ENCODE assay signal across 15 cellular contexts in the genomic region with DNA sequence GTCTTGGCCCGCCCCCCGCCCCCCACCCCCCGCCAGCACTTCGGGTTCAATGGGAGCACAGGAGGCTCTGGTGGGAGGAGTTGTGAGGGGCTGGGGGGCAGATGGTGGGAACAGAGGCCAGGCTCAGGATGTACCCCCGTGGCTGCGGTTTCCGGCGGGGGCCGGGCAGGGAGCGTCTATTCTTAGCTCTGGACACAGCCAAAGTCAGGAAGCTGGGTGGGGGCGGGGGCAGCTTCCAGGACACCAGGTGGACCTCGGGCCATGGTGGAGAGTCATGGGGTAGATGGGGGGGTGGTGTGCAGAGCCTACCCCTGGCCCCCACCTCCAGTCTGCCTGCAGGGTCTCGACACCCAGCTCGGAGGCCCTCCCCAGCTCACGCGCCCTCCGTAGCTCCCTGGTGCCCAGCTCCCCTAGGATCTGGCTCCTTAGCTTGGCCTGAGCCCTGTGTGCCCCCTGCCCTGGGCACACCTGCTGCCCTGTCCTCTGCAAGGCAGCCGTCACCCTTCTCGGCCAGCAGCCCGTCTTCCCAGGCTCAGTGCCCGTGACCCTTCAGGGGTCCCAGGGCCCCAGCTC. TPM values are rescaled to one million over a fixed set of nuclear protein-coding genes. Genes with fewer than 3 reads are reported as not detected.
DNase-seq lines count a peak whose midpoint lies in the region; ATAC-seq, FAIRE-seq and TF ChIP-seq lines count a peak whose summit lies in the region.
"Had no signal": no experiment of that assay in that cellular context is flagged by ENCODE, and none has a peak within 500 bp of the region (broad histone marks: within the 10 kb centered on the region; RNA-seq: fewer than 3 reads in every experiment).

No MANE protein-coding gene starts in this region.

- CTCF ChIA-PET in K562 (lab: Yijun Ruan, JAX; ENCODE audit: low intra/inter-chr PET ratio) = no interaction called here

- no peaks in the 10 kb centered on the region for H4K20me1 ChIP-seq in K562 (replicated peaks; ENCODE audit: control insufficient read depth, insufficient read depth, low read length)

- no peak for TF ChIP-seq POLR2A in K562 (conservative IDR thresholded peaks at IDR 0.05)

- 34% methylated on average over 17 of the region's 21 CpGs for WGBS in K562 (ENCODE audit: insufficient coverage, low coverage, missing lambda C conversion rate)

- H3K27me3 ChIP-seq in K562 (ENCODE audit: control insufficient read depth in 2 of 2, insufficient read depth in 2 of 2, low read length in 2 of 2) (no peaks in the 10 kb centered on the region), lower lobe of right lung (ENCODE audit: low read depth) (peaks cover 15% of the 10 kb centered on the region), upper lobe of right lung (no peaks in the 10 kb centered on the region)
- H3K27me3 ChIP-seq: sigmoid colon had no signal

- H3K4me1 ChIP-seq in K562 (replicated peaks in 1 of 2; ENCODE audit: control insufficient read depth in 2 of 2, insufficient read depth in 2 of 2, low read length in 2 of 2) (peaks cover 42 to 98% of the 10 kb centered on the region in 2 experiments), lower lobe of right lung (peaks cover 43% of the 10 kb centered on the region), upper lobe of right lung (peaks cover 27% of the 10 kb centered on the region)

- peak; percentile 42; the same call in 1 of the 2 replicates for TF ChIP-seq EP300 in K562 (IDR thresholded peaks at IDR 0.05; ENCODE audit: low read length)

- in situ Hi-C loops in K562 (cut with MboI) = no loop called here

- H3K27ac ChIP-seq in K562 (ENCODE audit: extremely low read depth, low read depth, low read length) = peak overlapping the region; percentile 98
- H3K27ac ChIP-seq in lower lobe of right lung = peak overlapping the region; percentile 79
- peak overlapping the region; percentile 59 for H3K27ac ChIP-seq in upper lobe of right lung

- TF ChIP-seq CTCF in K562 (IDR thresholded peaks at IDR 0.05 in 2 of 3, conservative IDR thresholded peaks at IDR 0.05 in 1 of 3; ENCODE audit: insufficient read depth in 2 of 3, low read depth in 1 of 3, low read length in 3 of 3) (no peak), lower lobe of right lung (IDR thresholded peaks at IDR 0.05) (no peak), upper lobe of right lung (IDR thresholded peaks at IDR 0.05) (no peak)

- no peak overlapping the region for H3K4me3 Mint-ChIP-seq in activated naive CD8-positive, alpha-beta T cell treated with anti-CD3 and anti-CD28 coated beads, Interleukin-2, amount 10 ng/mL, durations not matched to agents 7 days and 5 days
- H3K4me3 Mint-ChIP-seq in activated naive CD8-positive, alpha-beta T cell treated with anti-CD3 and anti-CD28 coated beads for 36 hours = no peak overlapping the region

- no peaks in the 10 kb centered on the region for H3K9me3 Mint-ChIP-seq in activated naive CD8-positive, alpha-beta T cell treated with anti-CD3 and anti-CD28 coated beads, Interleukin-2, amount 10 ng/mL, durations not matched to agents 7 days and 5 days
- no peaks in the 10 kb centered on the region for H3K9me3 Mint-ChIP-seq in activated naive CD8-positive, alpha-beta T cell treated with anti-CD3 and anti-CD28 coated beads for 36 hours
- H3K9me3 Mint-ChIP-seq: nephron had no signal

- H3K4me2 ChIP-seq in K562 (ENCODE audit: insufficient read depth, low read length) = peak overlapping the region; percentile 91

- H3K9ac ChIP-seq in K562 (ENCODE audit: insufficient read depth in 1 of 2, low read depth in 2 of 2, low read length in 2 of 2) = peak overlapping the region; percentile 87 to 92; a peak in 3 of 4 replicates

- peaks cover 10% of the 10 kb centered on the region for H3K4me1 Mint-ChIP-seq in activated naive CD8-positive, alpha-beta T cell treated with anti-CD3 and anti-CD28 coated beads, Interleukin-2, amount 10 ng/mL, durations not matched to agents 7 days and 5 days
- H3K4me1 Mint-ChIP-seq in activated naive CD8-positive, alpha-beta T cell treated with anti-CD3 and anti-CD28 coated beads for 36 hours = peaks cover 7% of the 10 kb centered on the region

- ATAC-seq in activated naive CD8-positive, alpha-beta T cell treated with anti-CD3 and anti-CD28 coated beads, Interleukin-2, amount 10 ng/mL, durations not matched to agents 7 days and 5 days (ENCODE audit: low read depth) = no peak
- ATAC-seq in K562 (peak; percentile 4; the same call in 2 of the 3 replicates), lower lobe of right lung (no peak), upper lobe of right lung (no peak)

- no peaks in the 10 kb centered on the region for H3K27me3 Mint-ChIP-seq in activated naive CD8-positive, alpha-beta T cell treated with anti-CD3 and anti-CD28 coated beads, Interleukin-2, amount 10 ng/mL, durations not matched to agents 7 days and 5 days
- no peaks in the 10 kb centered on the region for H3K27me3 Mint-ChIP-seq in activated naive CD8-positive, alpha-beta T cell treated with anti-CD3 and anti-CD28 coated beads for 36 hours

- DNase-seq in activated naive CD8-positive, alpha-beta T cell treated with anti-CD3 and anti-CD28 coated beads, Interleukin-2, amount 10 ng/mL, durations not matched to agents 7 days and 5 days = no peak
- DNase-seq in activated naive CD8-positive, alpha-beta T cell treated with anti-CD3 and anti-CD28 coated beads for 36 hours = no peak
- DNase-seq in K562 (ENCODE audit: extremely low read depth in 1 of 4, low spot score in 3 of 4) (peak; percentile 49 to 88 (median 66)), lower lobe of right lung (peak; percentile 51), upper lobe of right lung (no peak), germinal center (ENCODE audit: low spot score) (no peak), frontal cortex (ENCODE audit: low spot score in 2 of 2) (no peak), ureter (ENCODE audit: low spot score) (no peak)
- DNase-seq: ACHN; activated CD4-positive, alpha-beta T cell treated with anti-CD3 and anti-CD28 coated beads for 1 hour; activated T-cell treated with anti-CD3 and anti-CD28 coated beads, Interleukin-2, amount 50 U/mL, for 1 hour; MM.1S; NCI-H2227 treated with DMSO at 0.1 percent for 48 hours; sigmoid colon had no signal

- TF ChIP-seq RAD21 in K562 (CRISPR knock-in tag; conservative IDR thresholded peaks at IDR 0.05 in 1 of 2, IDR thresholded peaks at IDR 0.05 in 1 of 2) = 0 out of 4 replicates have a peak, but pooled peaks of 1 of the 2 experiments have one; percentile 7

- H3K9me3 ChIP-seq in K562 (replicated peaks; ENCODE audit: control insufficient read depth, insufficient read depth, low read depth, low read length) (no peaks in the 10 kb centered on the region; the same call in 1 of the 2 replicates), lower lobe of right lung (no peaks in the 10 kb centered on the region), upper lobe of right lung (no peaks in the 10 kb centered on the region)
- H3K9me3 ChIP-seq: sigmoid colon had no signal

- H3K36me3 Mint-ChIP-seq in activated naive CD8-positive, alpha-beta T cell treated with anti-CD3 and anti-CD28 coated beads, Interleukin-2, amount 10 ng/mL, durations not matched to agents 7 days and 5 days = peaks cover 4% of the 10 kb centered on the region
- H3K36me3 Mint-ChIP-seq in activated naive CD8-positive, alpha-beta T cell treated with anti-CD3 and anti-CD28 coated beads for 36 hours = peaks cover 4% of the 10 kb centered on the region

- FAIRE-seq in K562 (lab: Jason Lieb, UNC) (no peak), frontal cortex (lab: Jason Lieb, UNC) (no peak)

- H3K4me3 ChIP-seq in K562 (no peak overlapping the region), lower lobe of right lung (no peak overlapping the region), upper lobe of right lung (no peak overlapping the region)
- H3K4me3 ChIP-seq: sigmoid colon had no signal

- no TSS peak for BruUV-seq in K562 (replicated peaks; lab: Mats Ljungman, UMichigan)

- POLR2A ChIA-PET in activated naive CD8-positive, alpha-beta T cell treated with anti-CD3 and anti-CD28 coated beads, Interleukin-2, amount 10 ng/mL, durations not matched to agents 7 days and 5 days (lab: Charles Lee) = interaction anchor here (0.6 to 0.7 kb wide), 2 partner anchors 18 to 51 kb away, joined by 3 to 4 read pairs; a partner anchor contains a TSS
- POLR2A ChIA-PET in K562 (lab: Yijun Ruan, JAX) = interaction anchor here (0.5 to 4.0 kb wide), 11 partner anchors 14 to 498 kb away, joined by 3 to 29 read pairs (median 4); a partner anchor contains a TSS

- H2AFZ ChIP-seq in K562 (ENCODE audit: low read depth, low read length) = no peak overlapping the region; the same call in 1 of the 2 replicates

- H3K36me3 ChIP-seq in K562 (ENCODE audit: control insufficient read depth, insufficient read depth, low read length) (peaks cover 49% of the 10 kb centered on the region), lower lobe of right lung (peaks cover 34% of the 10 kb centered on the region), upper lobe of right lung (peaks cover 28% of the 10 kb centered on the region)

- H3K27ac Mint-ChIP-seq in activated naive CD8-positive, alpha-beta T cell treated with anti-CD3 and anti-CD28 coated beads, Interleukin-2, amount 10 ng/mL, durations not matched to agents 7 days and 5 days = peak overlapping the region; percentile 54
- no peak overlapping the region for H3K27ac Mint-ChIP-seq in activated naive CD8-positive, alpha-beta T cell treated with anti-CD3 and anti-CD28 coated beads for 36 hours

- intact Hi-C loops in K562 (cut with micrococcal nuclease) (loop anchor here (10.0 kb wide), 1 partner anchor 64 kb away; no protein-coding TSS in a partner anchor), lower lobe of right lung (cut with DNase I) (no loop called here), upper lobe of right lung (cut with DNase I) (no loop called here)

- H3K79me2 ChIP-seq in K562 (ENCODE audit: control insufficient read depth, insufficient read depth, low read length) = peaks cover 48% of the 10 kb centered on the region

- H3K9me1 ChIP-seq in K562 (ENCODE audit: control insufficient read depth, insufficient read depth, low read length) = no peaks in the 10 kb centered on the region

RNA-seq across cellular contexts. Expression of a gene that starts 2.2 kb away (rescaled TPM):
- 1 to 10 TPM; 1.7 to 2.1 TPM for total RNA-seq in activated naive CD8-positive, alpha-beta T cell treated with anti-CD3 and anti-CD28 coated beads, Interleukin-2, amount 10 ng/mL, durations not matched to agents 7 days and 5 days
- 1 to 10 TPM; 2.8 to 3.1 TPM for total RNA-seq in activated naive CD8-positive, alpha-beta T cell treated with anti-CD3 and anti-CD28 coated beads for 36 hours
- 10.2 and 37.7 TPM in 2 replicates for total RNA-seq in K562 (2011; cell fraction: chromatin; rRNA removed; ENCODE audit: low replicate concordance)
- 58.8 and 84.5 TPM in 2 replicates for total RNA-seq in K562 (2011; cell fraction: nucleolus; rRNA removed)
- total RNA-seq in K562 (2011; cell fraction: nucleoplasm; rRNA removed) = 27.7 and 36.4 TPM in 2 replicates
- total RNA-seq in K562 (2014; rRNA removed) = 2.5 and 5.2 TPM in 2 replicates
- 2.3 and 2.8 TPM in 2 replicates for total RNA-seq in K562 (2014; rRNA removed; fragmentation: Illumina TruSeq; extraction: Trizol)
- 2.5 and 3.1 TPM in 2 replicates for total RNA-seq in K562 (2015; rRNA removed; fragmentation: Illumina TruSeq; extraction: Trizol)
- 21.0 and 24.0 TPM in 2 replicates for total RNA-seq in K562 (2021)
- 2.9 and 4.4 TPM in 2 replicates for polyA plus RNA-seq in K562 (2011; rRNA removed)
- polyA plus RNA-seq in K562 (2011; cell fraction: cytosol; rRNA removed) = 4.0 and 21.7 TPM in 2 replicates
- 3.7 and 12.5 TPM in 2 replicates for polyA plus RNA-seq in K562 (2011; cell fraction: nucleus; rRNA removed)
- polyA plus RNA-seq in K562 (2012) = 11.5 and 11.6 TPM in 2 replicates
- 4.3 and 6.7 TPM in 2 replicates for polyA plus RNA-seq in K562 (2014; fragmentation: Illumina TruSeq; extraction: Trizol)
- polyA plus RNA-seq in K562 (2014; fragmentation: Nextera tagmentation; extraction: Ambion mirVana) = 1 to 10 TPM; 1.5 to 2.6 TPM
- 5.7 and 6.1 TPM in 2 replicates for polyA plus RNA-seq in K562 (2014; rRNA removed)
- polyA minus RNA-seq in K562 (2011; rRNA and poly(A)+ RNA removed) = 0.90 and 1.6 TPM in 2 replicates
- polyA minus RNA-seq in K562 (2011; cell fraction: cytosol; rRNA and poly(A)+ RNA removed) = 17.4 and 19.6 TPM in 2 replicates
- 3.1 and 6.1 TPM in 2 replicates for polyA minus RNA-seq in K562 (2011; cell fraction: nucleus; rRNA and poly(A)+ RNA removed)
- 4.9 TPM for total RNA-seq in lower lobe of right lung
- 4.7 TPM for total RNA-seq in upper lobe of right lung
- total RNA-seq in frontal cortex = 0.41 TPM
- 4.5 TPM for total RNA-seq in ureter

RNA-seq across cellular contexts. Expression of a gene that starts 17.8 kb away (rescaled TPM):
- total RNA-seq in activated naive CD8-positive, alpha-beta T cell treated with anti-CD3 and anti-CD28 coated beads, Interleukin-2, amount 10 ng/mL, durations not matched to agents 7 days and 5 days = 10 to 100 TPM; 36.8 to 40.8 TPM
- 10 to 100 TPM; 33.0 to 34.4 TPM for total RNA-seq in activated naive CD8-positive, alpha-beta T cell treated with anti-CD3 and anti-CD28 coated beads for 36 hours
- total RNA-seq in K562 (2011; cell fraction: chromatin; rRNA removed; ENCODE audit: low replicate concordance) = 35.4 and 89.8 TPM in 2 replicates
- 60.3 and 65.9 TPM in 2 replicates for total RNA-seq in K562 (2011; cell fraction: nucleolus; rRNA removed)
- total RNA-seq in K562 (2011; cell fraction: nucleoplasm; rRNA removed) = 35.3 and 37.6 TPM in 2 replicates
- total RNA-seq in K562 (2014; rRNA removed) (46.5 and 57.8 TPM in 2 replicates), K562 (2014; rRNA removed; fragmentation: Illumina TruSeq; extraction: Trizol) (7.6 and 7.9 TPM in 2 replicates), K562 (2015; rRNA removed; fragmentation: Illumina TruSeq; extraction: Trizol) (25.6 and 27.3 TPM in 2 replicates), K562 (2021) (42.1 and 49.2 TPM in 2 replicates), lower lobe of right lung (20.3 TPM), upper lobe of right lung (24.3 TPM), frontal cortex (21.6 TPM), ureter (31.0 TPM)
- polyA plus RNA-seq in K562 (2011; rRNA removed) (15.0 and 19.4 TPM in 2 replicates), K562 (2014; fragmentation: Illumina TruSeq; extraction: Trizol) (9.6 and 20.4 TPM in 2 replicates), K562 (2014; fragmentation: Nextera tagmentation; extraction: Ambion mirVana) (under 1 TPM; 0.15 to 0.52 TPM), K562 (2014; rRNA removed) (35.0 and 36.4 TPM in 2 replicates)
- polyA plus RNA-seq in K562 (2011; cell fraction: cytosol; rRNA removed) = 21.9 and 50.9 TPM in 2 replicates
- 54.2 and 84.9 TPM in 2 replicates for polyA plus RNA-seq in K562 (2011; cell fraction: nucleus; rRNA removed)
- 22.8 and 28.5 TPM in 2 replicates for polyA plus RNA-seq in K562 (2012)
- polyA minus RNA-seq in K562 (2011; rRNA and poly(A)+ RNA removed) = 4.5 and 9.4 TPM in 2 replicates
- 13.0 and 16.6 TPM in 2 replicates for polyA minus RNA-seq in K562 (2011; cell fraction: cytosol; rRNA and poly(A)+ RNA removed)
- 9.6 and 12.0 TPM in 2 replicates for polyA minus RNA-seq in K562 (2011; cell fraction: nucleus; rRNA and poly(A)+ RNA removed)

RNA-seq across cellular contexts. Expression of a gene that starts 23.6 kb away (rescaled TPM):
- total RNA-seq in activated naive CD8-positive, alpha-beta T cell treated with anti-CD3 and anti-CD28 coated beads, Interleukin-2, amount 10 ng/mL, durations not matched to agents 7 days and 5 days = 1 to 10 TPM; 1.4 to 1.5 TPM
- under 1 TPM; 0.32 to 0.43 TPM for total RNA-seq in activated naive CD8-positive, alpha-beta T cell treated with anti-CD3 and anti-CD28 coated beads for 36 hours
- total RNA-seq in K562 (2011; cell fraction: chromatin; rRNA removed; ENCODE audit: low replicate concordance) = 2.6 and 7.5 TPM in 2 replicates
- 3.8 and 5.5 TPM in 2 replicates for total RNA-seq in K562 (2011; cell fraction: nucleolus; rRNA removed)
- total RNA-seq in K562 (2011; cell fraction: nucleoplasm; rRNA removed) = 3.2 and 4.0 TPM in 2 replicates
- total RNA-seq in K562 (2014; rRNA removed) (0.54 and 1.2 TPM in 2 replicates), K562 (2014; rRNA removed; fragmentation: Illumina TruSeq; extraction: Trizol) (0.83 and 0.91 TPM in 2 replicates), K562 (2015; rRNA removed; fragmentation: Illumina TruSeq; extraction: Trizol) (0.98 and 1.0 TPM in 2 replicates), K562 (2021) (3.3 and 3.9 TPM in 2 replicates), lower lobe of right lung (4.2 TPM), upper lobe of right lung (6.5 TPM), frontal cortex (under 0.01 TPM), ureter (2.4 TPM)
- polyA plus RNA-seq in K562 (2011; rRNA removed) (2.5 and 3.1 TPM in 2 replicates), K562 (2014; fragmentation: Illumina TruSeq; extraction: Trizol) (3.0 and 3.6 TPM in 2 replicates), K562 (2014; fragmentation: Nextera tagmentation; extraction: Ambion mirVana) (under 1 TPM in 1 of 2 experiments, not detected in 1; 0.03 TPM), K562 (2014; rRNA removed) (1.9 and 2.3 TPM in 2 replicates)
- 3.0 and 4.9 TPM in 2 replicates for polyA plus RNA-seq in K562 (2011; cell fraction: cytosol; rRNA removed)
- 5.3 and 8.9 TPM in 2 replicates for polyA plus RNA-seq in K562 (2011; cell fraction: nucleus; rRNA removed)
- polyA plus RNA-seq in K562 (2012) = 3.6 and 14.1 TPM in 2 replicates
- polyA minus RNA-seq in K562 (2011; rRNA and poly(A)+ RNA removed) = 2.0 and 3.2 TPM in 2 replicates
- 5.9 and 6.7 TPM in 2 replicates for polyA minus RNA-seq in K562 (2011; cell fraction: cytosol; rRNA and poly(A)+ RNA removed)
- 1.6 and 2.1 TPM in 2 replicates for polyA minus RNA-seq in K562 (2011; cell fraction: nucleus; rRNA and poly(A)+ RNA removed)

RNA-seq across cellular contexts. Expression of a gene that starts 36.1 kb away (rescaled TPM):
- 10 to 100 TPM; 58.5 to 59.5 TPM for total RNA-seq in activated naive CD8-positive, alpha-beta T cell treated with anti-CD3 and anti-CD28 coated beads, Interleukin-2, amount 10 ng/mL, durations not matched to agents 7 days and 5 days
- 10 to 100 TPM; 37.1 to 41.6 TPM for total RNA-seq in activated naive CD8-positive, alpha-beta T cell treated with anti-CD3 and anti-CD28 coated beads for 36 hours
- total RNA-seq in K562 (2011; cell fraction: chromatin; rRNA removed; ENCODE audit: low replicate concordance) = 47.2 and 115 TPM in 2 replicates
- 85.8 and 97.1 TPM in 2 replicates for total RNA-seq in K562 (2011; cell fraction: nucleolus; rRNA removed)
- total RNA-seq in K562 (2011; cell fraction: nucleoplasm; rRNA removed) = 68.6 and 70.5 TPM in 2 replicates
- 137 and 148 TPM in 2 replicates for total RNA-seq in K562 (2014; rRNA removed)
- total RNA-seq in K562 (2014; rRNA removed; fragmentation: Illumina TruSeq; extraction: Trizol) = 18.2 and 18.5 TPM in 2 replicates
- 37.6 and 38.6 TPM in 2 replicates for total RNA-seq in K562 (2015; rRNA removed; fragmentation: Illumina TruSeq; extraction: Trizol)
- 122 and 125 TPM in 2 replicates for total RNA-seq in K562 (2021)
- polyA plus RNA-seq in K562 (2011; rRNA removed) = 47.6 and 54.4 TPM in 2 replicates
- polyA plus RNA-seq in K562 (2011; cell fraction: cytosol; rRNA removed) = 49.5 and 107 TPM in 2 replicates
- polyA plus RNA-seq in K562 (2011; cell fraction: nucleus; rRNA removed) = 169 and 253 TPM in 2 replicates
- polyA plus RNA-seq in K562 (2012) = 75.9 and 122 TPM in 2 replicates
- polyA plus RNA-seq in K562 (2014; fragmentation: Illumina TruSeq; extraction: Trizol) = 25.6 and 53.2 TPM in 2 replicates
- polyA plus RNA-seq in K562 (2014; fragmentation: Nextera tagmentation; extraction: Ambion mirVana) = under 1 TPM; 0.35 to 0.78 TPM
- 159 and 172 TPM in 2 replicates for polyA plus RNA-seq in K562 (2014; rRNA removed)
- 8.0 and 11.1 TPM in 2 replicates for polyA minus RNA-seq in K562 (2011; rRNA and poly(A)+ RNA removed)
- polyA minus RNA-seq in K562 (2011; cell fraction: cytosol; rRNA and poly(A)+ RNA removed) = 24.4 and 30.8 TPM in 2 replicates
- 24.4 and 30.4 TPM in 2 replicates for polyA minus RNA-seq in K562 (2011; cell fraction: nucleus; rRNA and poly(A)+ RNA removed)
- 60.9 TPM for total RNA-seq in lower lobe of right lung
- total RNA-seq in upper lobe of right lung = 60.0 TPM
- 13.9 TPM for total RNA-seq in frontal cortex
- 66.5 TPM for total RNA-seq in ureter

RNA-seq across cellular contexts. Expression of a gene that starts 51.5 kb away (rescaled TPM):
- total RNA-seq in activated naive CD8-positive, alpha-beta T cell treated with anti-CD3 and anti-CD28 coated beads, Interleukin-2, amount 10 ng/mL, durations not matched to agents 7 days and 5 days = 10 to 100 TPM; 84.5 to 90.8 TPM
- total RNA-seq in activated naive CD8-positive, alpha-beta T cell treated with anti-CD3 and anti-CD28 coated beads for 36 hours = 10 to 100 TPM; 73.2 to 76.1 TPM
- total RNA-seq in K562 (2011; cell fraction: chromatin; rRNA removed; ENCODE audit: low replicate concordance) = 80.9 and 267 TPM in 2 replicates
- 253 and 311 TPM in 2 replicates for total RNA-seq in K562 (2011; cell fraction: nucleolus; rRNA removed)
- 151 and 160 TPM in 2 replicates for total RNA-seq in K562 (2011; cell fraction: nucleoplasm; rRNA removed)
- 99.9 and 103 TPM in 2 replicates for total RNA-seq in K562 (2014; rRNA removed)
- total RNA-seq in K562 (2014; rRNA removed; fragmentation: Illumina TruSeq; extraction: Trizol) = 18.8 and 21.5 TPM in 2 replicates
- total RNA-seq in K562 (2015; rRNA removed; fragmentation: Illumina TruSeq; extraction: Trizol) = 34.8 and 40.7 TPM in 2 replicates
- 110 and 112 TPM in 2 replicates for total RNA-seq in K562 (2021)
- 31.8 and 53.9 TPM in 2 replicates for polyA plus RNA-seq in K562 (2011; rRNA removed)
- polyA plus RNA-seq in K562 (2011; cell fraction: cytosol; rRNA removed) = 48.2 and 140 TPM in 2 replicates
- polyA plus RNA-seq in K562 (2011; cell fraction: nucleus; rRNA removed) = 127 and 224 TPM in 2 replicates
- 63.5 and 81.8 TPM in 2 replicates for polyA plus RNA-seq in K562 (2012)
- 28.2 and 63.0 TPM in 2 replicates for polyA plus RNA-seq in K562 (2014; fragmentation: Illumina TruSeq; extraction: Trizol)
- polyA plus RNA-seq in K562 (2014; fragmentation: Nextera tagmentation; extraction: Ambion mirVana) = 1 to 10 TPM in 1 of 2 experiments, under 1 TPM in 1; 0.69 to 1.7 TPM
- 79.9 and 80.7 TPM in 2 replicates for polyA plus RNA-seq in K562 (2014; rRNA removed)
- polyA minus RNA-seq in K562 (2011; rRNA and poly(A)+ RNA removed) = 19.6 and 27.4 TPM in 2 replicates
- 64.0 and 66.5 TPM in 2 replicates for polyA minus RNA-seq in K562 (2011; cell fraction: cytosol; rRNA and poly(A)+ RNA removed)
- polyA minus RNA-seq in K562 (2011; cell fraction: nucleus; rRNA and poly(A)+ RNA removed) = 38.5 and 38.8 TPM in 2 replicates
- 80.7 TPM for total RNA-seq in lower lobe of right lung
- total RNA-seq in upper lobe of right lung = 95.9 TPM
- total RNA-seq in frontal cortex = 35.9 TPM
- total RNA-seq in ureter = 82.8 TPM

Comparison
In these comparisons a context has a peak if more than half of its experiments do, and no peak if none do; other contexts are left out.
1. DNase-seq: peak in K562 (4 of 4) and lower lobe of right lung (single experiment); none in activated naive CD8-positive, alpha-beta T cell treated with anti-CD3 and anti-CD28 coated beads, Interleukin-2, amount 10 ng/mL, durations not matched to agents 7 days and 5 days (single experiment), activated naive CD8-positive, alpha-beta T cell treated with anti-CD3 and anti-CD28 coated beads for 36 hours (single experiment), upper lobe of right lung (single experiment), germinal center (single experiment), frontal cortex (0 of 2) and ureter (single experiment).
2. Peak in every context shown above with its lines, with median percentiles within 50 percentile points of each other: H3K27ac ChIP-seq.